12 cellular contexts compared by ENCODE assay signal in genomic region chr5:119335261-119335677, GRCh38. TPM values are rescaled to one million over a fixed set of nuclear protein-coding genes. Genes with fewer than 3 reads are reported as not detected.
A peak's percentile ranks its signal among the peaks of the same experiment; 100 is the strongest.
DNase-seq lines count a peak whose midpoint lies in the region; ATAC-seq and TF ChIP-seq lines count a peak whose summit lies in the region.
"Had no signal": no experiment of that assay in that cellular context is flagged by ENCODE, and none has a peak within 500 bp of the region (broad histone marks: within the 10 kb centered on the region; RNA-seq: fewer than 3 reads in every experiment).

No MANE protein-coding gene starts in this region.

- H4K8ac ChIP-seq in mesendoderm (ENCODE audit: low read depth, low read length), result no peak overlapping the region

- H3K18ac ChIP-seq in mesendoderm (ENCODE audit: low read length), result no peak overlapping the region

- H3K27me3 ChIP-seq in BLaER1 treated with 17β-estradiol and CSF1 and Interleukin-3, amounts not matched to agents 10 nM and 100 nM, result no peaks in the 10 kb centered on the region
- no peaks in the 10 kb centered on the region for H3K27me3 ChIP-seq in mesendoderm (ENCODE audit: insufficient read depth, low read length, poor library complexity)

- ATAC-seq in activated T-cell treated with anti-CD3 and anti-CD28 coated beads, Interleukin-2, amount 50 U/mL, for 72 hours (replicated peaks in 1 of 2), result no peak
- ATAC-seq in GM19463 (IDR thresholded peaks at IDR 0.05; ENCODE audit: unreplicated experiment) (no peak), HG03354 (IDR thresholded peaks at IDR 0.05; ENCODE audit: poor library complexity, severe bottlenecking, unreplicated experiment) (no peak), GM21390 (IDR thresholded peaks at IDR 0.05; ENCODE audit: unreplicated experiment) (no peak)

- TF ChIP-seq POLR2A in GM15510 (IDR thresholded peaks at IDR 0.05; ENCODE audit: borderline replicate concordance, extremely low read depth, insufficient read length), result peak; percentile 20

- H3K9me3 ChIP-seq in BLaER1 treated with 17β-estradiol and CSF1 and Interleukin-3, amounts not matched to agents 10 nM and 100 nM (replicated peaks in 1 of 11), result peaks cover 0 to 6% (median 0%) of the 10 kb centered on the region in 11 experiments; a peak in 4 of 22 replicates

- peaks cover 0 to 22% (median 4%) of the 10 kb centered on the region in 11 experiments; a peak in 8 of 22 replicates for H3K36me3 ChIP-seq in BLaER1 treated with 17β-estradiol and CSF1 and Interleukin-3, amounts not matched to agents 10 nM and 100 nM
- H3K36me3 ChIP-seq in mesendoderm (ENCODE audit: control insufficient read depth, insufficient read depth, low read length), result no peaks in the 10 kb centered on the region

- no CpG with 5 or more reads among the region's 4 CpGs for WGBS in mesendoderm (ENCODE audit: extremely low coverage, insufficient coverage, low lambda C conversion rate)

- peak overlapping the region; percentile 80 to 82 for H3K4me3 Mint-ChIP-seq in activated T-cell treated with anti-CD3 and anti-CD28 coated beads, Interleukin-2, amount 50 U/mL, for 72 hours
- H3K4me3 Mint-ChIP-seq: nephron had no signal

- peaks cover 97% of the 10 kb centered on the region for H3K4me1 Mint-ChIP-seq in activated T-cell treated with anti-CD3 and anti-CD28 coated beads, Interleukin-2, amount 50 U/mL, for 72 hours (ENCODE audit: low read depth)

- peak overlapping the region; percentile 92 for H3K27ac Mint-ChIP-seq in activated T-cell treated with anti-CD3 and anti-CD28 coated beads, Interleukin-2, amount 50 U/mL, for 72 hours
- H3K27ac Mint-ChIP-seq: nephron had no signal

- no peaks in the 10 kb centered on the region for H3K79me2 ChIP-seq in mesendoderm (ENCODE audit: control insufficient read depth, insufficient read depth, low read length)

- H3K27me3 Mint-ChIP-seq in activated T-cell treated with anti-CD3 and anti-CD28 coated beads, Interleukin-2, amount 50 U/mL, for 72 hours (ENCODE audit: low read depth), result no peaks in the 10 kb centered on the region

- H2BK15ac ChIP-seq in mesendoderm (replicated peaks; ENCODE audit: low read depth), result no peak overlapping the region

- peaks cover 1 to 3% of the 10 kb centered on the region in 2 donors for H3K36me3 Mint-ChIP-seq in activated T-cell treated with anti-CD3 and anti-CD28 coated beads, Interleukin-2, amount 50 U/mL, for 72 hours (ENCODE audit: insufficient read depth in 2 of 2)
- H3K36me3 Mint-ChIP-seq: immature natural killer cell had no signal

- DNase-seq in activated T-cell treated with anti-CD3 and anti-CD28 coated beads, Interleukin-2, amount 50 U/mL, for 72 hours, result no peak
- DNase-seq in mesendoderm (no peak), NCI-H524 treated with DMSO at 0.1 percent for 48 hours (lab: John Stamatoyannopoulos, UW) (no peak)
- DNase-seq: activated CD4-positive, CD25-positive, alpha-beta regulatory T cell treated with anti-CD3 and anti-CD28 coated beads, Interleukin-2, amount 50 U/mL, for 72 hours; GOT3; immature natural killer cell had no signal

- H2AK5ac ChIP-seq in mesendoderm (ENCODE audit: low read length), result no peak overlapping the region

- H3K27ac ChIP-seq in BLaER1 treated with 17β-estradiol and CSF1 and Interleukin-3, amounts not matched to agents 10 nM and 100 nM, result peak overlapping the region in 9 of 11 experiments; percentile 10 to 96 (median 93); a peak in 13 of 22 replicates
- H3K27ac ChIP-seq in mesendoderm (ENCODE audit: low read depth, low read length), result no peak overlapping the region

- peak overlapping the region; percentile 20 to 97 (median 91) for H3K4me2 ChIP-seq in BLaER1 treated with 17β-estradiol and CSF1 and Interleukin-3, amounts not matched to agents 10 nM and 100 nM
- H3K4me2 ChIP-seq in mesendoderm (ENCODE audit: low read length), result no peak overlapping the region

- H3K4me1 ChIP-seq in BLaER1 treated with 17β-estradiol and CSF1 and Interleukin-3, amounts not matched to agents 10 nM and 100 nM, result peaks cover 84 to 97% (median 95%) of the 10 kb centered on the region in 10 experiments
- peaks cover 2% of the 10 kb centered on the region for H3K4me1 ChIP-seq in mesendoderm (ENCODE audit: control insufficient read depth, low read depth, low read length)

- no peak overlapping the region for H4K5ac ChIP-seq in mesendoderm (ENCODE audit: low read length)

- no peaks in the 10 kb centered on the region for H3K79me1 ChIP-seq in mesendoderm (ENCODE audit: low read length)

- H3K9ac ChIP-seq in BLaER1 treated with 17β-estradiol and CSF1 and Interleukin-3, amounts not matched to agents 10 nM and 100 nM, result peak overlapping the region in 1 of 11 experiments; percentile 21; a peak in 1 of 22 replicates
- H3K9ac ChIP-seq in mesendoderm (ENCODE audit: low read length), result no peak overlapping the region

- H2BK120ac ChIP-seq in mesendoderm (ENCODE audit: low read depth, low read length), result no peak overlapping the region

- no peak overlapping the region for H3K4ac ChIP-seq in mesendoderm (ENCODE audit: low read depth, low read length)

- H3K4me3 ChIP-seq in BLaER1 treated with 17β-estradiol and CSF1 and Interleukin-3, amounts not matched to agents 10 nM and 100 nM, result no peak overlapping the region
- H3K4me3 ChIP-seq in mesendoderm (ENCODE audit: low read length), result no peak overlapping the region

- peaks cover 0 to 24% (median 0%) of the 10 kb centered on the region in 11 experiments; a peak in 2 of 22 replicates for H4K20me1 ChIP-seq in BLaER1 treated with 17β-estradiol and CSF1 and Interleukin-3, amounts not matched to agents 10 nM and 100 nM

- peak overlapping the region; percentile 17 for H3K56ac ChIP-seq in mesendoderm (ENCODE audit: low read length)

- H3K23ac ChIP-seq in mesendoderm (ENCODE audit: low read length), result no peak overlapping the region

- no peak overlapping the region for H2BK5ac ChIP-seq in mesendoderm (ENCODE audit: low read length)

- H3K9me3 Mint-ChIP-seq in activated T-cell treated with anti-CD3 and anti-CD28 coated beads, Interleukin-2, amount 50 U/mL, for 72 hours, result peaks cover 0 to 1% of the 10 kb centered on the region in 2 donors
- H3K9me3 Mint-ChIP-seq: immature natural killer cell, nephron had no signal

RNA-seq across cellular contexts. Expression of gene TNFAIP8, which starts 20.6 kb away (rescaled TPM):
- 100 to 1,000 TPM; 117 to 137 TPM for total RNA-seq in activated T-cell treated with anti-CD3 and anti-CD28 coated beads, Interleukin-2, amount 50 U/mL, for 72 hours
- polyA plus RNA-seq in mesendoderm (2013, experiment 1 of 2), result 11.8 TPM
- polyA plus RNA-seq in mesendoderm (2013, experiment 2 of 2), result 11.9 TPM
